ENCODE assay signal across 1 cellular context in genomic region chr15:58399737-58400136, GRCh38.
TF ChIP-seq lines count a peak whose summit lies in the region.

No MANE protein-coding gene starts in this region.

TF ChIP-seq in K562, 482 proteins besides CTCF, POLR2A, EP300 and RAD21 (continued from another document and continues in another):
- TF ChIP-seq ATF7 (IDR thresholded peaks at IDR 0.05), result no peak
- TF ChIP-seq C11orf30 (IDR thresholded peaks at IDR 0.05; ENCODE audit: low read depth), result peak; percentile 65
- no peak for TF ChIP-seq MYC (IDR thresholded peaks at IDR 0.05; ENCODE audit: low read depth, low read length)
- no peak for TF ChIP-seq MYC (CRISPR knock-in tag; IDR thresholded peaks at IDR 0.05; ENCODE audit: borderline replicate concordance, low read depth)
- no peak for TF ChIP-seq SP2 (IDR thresholded peaks at IDR 0.05; ENCODE audit: extremely low read depth, low read depth, low read length, poor library complexity, severe bottlenecking)
- TF ChIP-seq NFE2 (IDR thresholded peaks at IDR 0.05; ENCODE audit: low read depth), result peak; percentile 79
- no peak for TF ChIP-seq MAZ (CRISPR knock-in tag; conservative IDR thresholded peaks at IDR 0.05 in 1 of 2, IDR thresholded peaks at IDR 0.05 in 1 of 2)
- TF ChIP-seq KLF16 (IDR thresholded peaks at IDR 0.05), result peak; percentile 40; the same call in 1 of the 2 replicates
- peak; percentile 34; the same call in 1 of the 2 replicates for TF ChIP-seq MTA2 (IDR thresholded peaks at IDR 0.05; ENCODE audit: low read depth)
- peak; percentile 63 for TF ChIP-seq NCOR1 (IDR thresholded peaks at IDR 0.05)
- peak; percentile 33; the same call in 1 of the 2 replicates for TF ChIP-seq JUND (IDR thresholded peaks at IDR 0.05; ENCODE audit: borderline replicate concordance, low read depth, low read length)
- no peak for TF ChIP-seq JUND (tag; IDR thresholded peaks at IDR 0.05; ENCODE audit: borderline replicate concordance, low read depth, low read length)
- TF ChIP-seq CC2D1A (IDR thresholded peaks at IDR 0.05), result 0 out of 2 replicates have a peak, but pooled peaks have one; percentile 27
- TF ChIP-seq SREBF1 (IDR thresholded peaks at IDR 0.05; ENCODE audit: borderline replicate concordance, low read depth, low read length), result no peak
- no peak for TF ChIP-seq REST (CRISPR knock-in tag; IDR thresholded peaks at IDR 0.05; ENCODE audit: low read depth)
- TF ChIP-seq TSHZ1 (CRISPR knock-in tag; IDR thresholded peaks at IDR 0.05), result no peak
- TF ChIP-seq ZBTB40 (IDR thresholded peaks at IDR 0.05), result 0 out of 2 replicates have a peak, but pooled peaks have one; percentile 19
- TF ChIP-seq ZBTB40 (CRISPR knock-in tag; IDR thresholded peaks at IDR 0.05), result no peak
- TF ChIP-seq DPF2 (IDR thresholded peaks at IDR 0.05), result peak; percentile 81
- peak; percentile 26; the same call in 1 of the 2 replicates for TF ChIP-seq FOXM1 (IDR thresholded peaks at IDR 0.05; ENCODE audit: low read depth)
- no peak for TF ChIP-seq FOXM1 (CRISPR knock-in tag; IDR thresholded peaks at IDR 0.05; ENCODE audit: low read depth)
- TF ChIP-seq NONO (IDR thresholded peaks at IDR 0.05; ENCODE audit: low read depth in 2 of 2, low read length in 1 of 2), result no peak
- TF ChIP-seq SMC3 (conservative IDR thresholded peaks at IDR 0.05; ENCODE audit: insufficient read depth, low read depth, low read length), result no peak
- no peak for TF ChIP-seq ATF6 (CRISPR knock-in tag; IDR thresholded peaks at IDR 0.05)
- no peak for TF ChIP-seq TEAD2 (tag; IDR thresholded peaks at IDR 0.05)
- TF ChIP-seq ZNF133 (CRISPR knock-in tag; IDR thresholded peaks at IDR 0.05), result no peak
- TF ChIP-seq MAFG (tag; conservative IDR thresholded peaks at IDR 0.05), result peak; percentile 61
- no peak for TF ChIP-seq POU5F1 (IDR thresholded peaks at IDR 0.05; ENCODE audit: borderline replicate concordance, low read depth, low read length, partially characterized antibody)
- no peak for TF ChIP-seq ZNF740 (CRISPR knock-in tag; IDR thresholded peaks at IDR 0.05)
- no peak for TF ChIP-seq ZNF740 (tag; IDR thresholded peaks at IDR 0.05)
- TF ChIP-seq ARID3A (IDR thresholded peaks at IDR 0.05; ENCODE audit: borderline replicate concordance, low read depth, low read length), result 0 out of 2 replicates have a peak, but pooled peaks have one; percentile 37
- no peak for TF ChIP-seq MEF2A (IDR thresholded peaks at IDR 0.05; ENCODE audit: control insufficient read depth, low read depth, low read length)
- TF ChIP-seq HDAC2 (IDR thresholded peaks at IDR 0.05), result no peak
- TF ChIP-seq RCOR1 (IDR thresholded peaks at IDR 0.05; ENCODE audit: borderline replicate concordance in 1 of 2, low read depth in 2 of 2, low read length in 2 of 2), result peak in 1 of 2 experiments; percentile 44; a peak in 1 of 4 replicates
- TF ChIP-seq SMARCA4 (IDR thresholded peaks at IDR 0.05), result peak; percentile 75; the same call in 1 of the 2 replicates
- TF ChIP-seq CBFA2T3 (IDR thresholded peaks at IDR 0.05), result peak; percentile 87
- TF ChIP-seq TCF3 (CRISPR knock-in tag; IDR thresholded peaks at IDR 0.05), result peak; percentile 69
- TF ChIP-seq SMARCE1 (IDR thresholded peaks at IDR 0.05), result peak; percentile 78; the same call in 1 of the 2 replicates
- TF ChIP-seq TEAD4 (IDR thresholded peaks at IDR 0.05; ENCODE audit: low read length), result peak; percentile 76
- TF ChIP-seq TEAD4 (CRISPR knock-in tag; IDR thresholded peaks at IDR 0.05; ENCODE audit: borderline replicate concordance), result no peak
- TF ChIP-seq SREBF2 (CRISPR knock-in tag; IDR thresholded peaks at IDR 0.05), result no peak
- peak; percentile 52 for TF ChIP-seq ZNF316 (IDR thresholded peaks at IDR 0.05)
- TF ChIP-seq TBL1XR1 (IDR thresholded peaks at IDR 0.05; ENCODE audit: low read length in 2 of 2), result peak in 1 of 2 experiments; percentile 9; a peak in 1 of 4 replicates
- TF ChIP-seq SOX6 (IDR thresholded peaks at IDR 0.05), result peak; percentile 66
- TF ChIP-seq MAFF (IDR thresholded peaks at IDR 0.05; ENCODE audit: low read length), result peak; percentile 56; the same call in 1 of the 2 replicates
- 0 out of 2 replicates have a peak, but pooled peaks have one; percentile 35 for TF ChIP-seq MYNN (IDR thresholded peaks at IDR 0.05)
- no peak for TF ChIP-seq MYNN (CRISPR knock-in tag; IDR thresholded peaks at IDR 0.05)
